1 cellular context compared by ENCODE assay signal in the genomic region with DNA sequence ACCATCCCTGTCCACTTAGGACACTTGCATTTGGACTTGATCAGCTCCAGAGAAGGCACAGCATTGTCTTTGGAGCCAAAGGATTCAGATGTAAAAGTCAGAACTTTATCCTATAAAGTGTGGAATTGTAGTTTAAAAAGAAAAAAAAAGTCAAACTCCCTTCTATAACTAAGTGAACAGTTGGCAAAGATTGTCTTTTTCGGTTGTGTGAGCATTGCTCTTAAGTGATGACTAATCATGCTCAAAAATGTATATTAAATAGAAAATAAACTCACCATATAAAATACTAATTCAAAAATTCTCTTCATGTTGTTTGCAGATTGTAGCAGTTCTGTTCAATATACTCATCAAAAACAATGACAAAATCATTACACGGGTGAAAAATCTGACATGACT.
TF ChIP-seq lines count a peak whose summit lies in the region.

No MANE protein-coding gene starts in this region.

TF ChIP-seq in IMR-90, 13 proteins besides CTCF, POLR2A, EP300 and RAD21 (continued from another document):
- TF ChIP-seq, protein P1, sequence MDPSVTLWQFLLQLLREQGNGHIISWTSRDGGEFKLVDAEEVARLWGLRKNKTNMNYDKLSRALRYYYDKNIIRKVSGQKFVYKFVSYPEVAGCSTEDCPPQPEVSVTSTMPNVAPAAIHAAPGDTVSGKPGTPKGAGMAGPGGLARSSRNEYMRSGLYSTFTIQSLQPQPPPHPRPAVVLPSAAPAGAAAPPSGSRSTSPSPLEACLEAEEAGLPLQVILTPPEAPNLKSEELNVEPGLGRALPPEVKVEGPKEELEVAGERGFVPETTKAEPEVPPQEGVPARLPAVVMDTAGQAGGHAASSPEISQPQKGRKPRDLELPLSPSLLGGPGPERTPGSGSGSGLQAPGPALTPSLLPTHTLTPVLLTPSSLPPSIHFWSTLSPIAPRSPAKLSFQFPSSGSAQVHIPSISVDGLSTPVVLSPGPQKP (IDR thresholded peaks at IDR 0.05; ENCODE audit: borderline replicate concordance, low read depth, low read length): no peak
- no peak for TF ChIP-seq BHLHE40 (IDR thresholded peaks at IDR 0.05; ENCODE audit: low read depth, low read length)
